Comparison of ENCODE assay signal across 8 cellular contexts in genomic region chr2:202104286-202104870, GRCh38. TPM values are rescaled to one million over a fixed set of nuclear protein-coding genes. Genes with fewer than 3 reads are reported as not detected.
DNase-seq lines count a peak whose midpoint lies in the region; ATAC-seq and TF ChIP-seq lines count a peak whose summit lies in the region.

No MANE protein-coding gene starts in this region.

- DNase-seq in 8988T: peak; percentile 23
- peak; percentile 58 for DNase-seq in GM12865 (ENCODE audit: low read depth)
- peak; percentile 38 for DNase-seq in NCI-H460 (ENCODE audit: extremely low read depth, low read depth)
- DNase-seq in activated naive CD8-positive, alpha-beta T cell treated with anti-CD3 and anti-CD28 coated beads for 36 hours: peak; percentile 56
- peak in 1 of 2 donors; percentile 55 for DNase-seq in left lung
- no peak for DNase-seq in kidney glomerular epithelial cell (lab: John Stamatoyannopoulos, UW)
- DNase-seq in NCI-H345 treated with DMSO at 0.1 percent for 48 hours (lab: John Stamatoyannopoulos, UW; ENCODE audit: unreplicated experiment): no peak
- no peak for DNase-seq in activated T-helper 2 cell treated with anti-CD3 and anti-CD28 coated beads, Interferon-gamma antibody, Interleukin-2, Interleukin-4, amounts not matched to agents 10 μg/mL and 5 μg/mL and 100 μg/mL, durations not matched to agents 14 hours and 24 hours and 36 hours (ENCODE audit: low spot score)

- no peak overlapping the region for H3K27ac ChIP-seq in left lung

- intact Hi-C loops in left lung (cut with DNase I): no loop called here
- intact Hi-C loops in activated T-helper 2 cell treated with anti-CD3 and anti-CD28 coated beads, Interferon-gamma antibody, Interleukin-2, Interleukin-4, amounts not matched to agents 10 μg/mL and 5 μg/mL and 100 μg/mL, durations not matched to agents 14 hours and 24 hours and 36 hours (cut with micrococcal nuclease): loop anchor here (1.0 kb wide), 1 partner anchor 74 kb away; no protein-coding TSS in a partner anchor

- H3K9me3 Mint-ChIP-seq in activated naive CD8-positive, alpha-beta T cell treated with anti-CD3 and anti-CD28 coated beads for 36 hours: no peaks in the 10 kb centered on the region
- no peaks in the 10 kb centered on the region for H3K9me3 Mint-ChIP-seq in activated T-helper 2 cell treated with anti-CD3 and anti-CD28 coated beads, Interferon-gamma antibody, Interleukin-2, Interleukin-4, amounts not matched to agents 10 μg/mL and 5 μg/mL and 100 μg/mL, durations not matched to agents 14 hours and 24 hours and 36 hours

- H3K4me1 ChIP-seq in left lung: no peaks in the 10 kb centered on the region

- no peaks in the 10 kb centered on the region for H3K4me1 Mint-ChIP-seq in activated naive CD8-positive, alpha-beta T cell treated with anti-CD3 and anti-CD28 coated beads for 36 hours
- no peaks in the 10 kb centered on the region for H3K4me1 Mint-ChIP-seq in activated T-helper 2 cell treated with anti-CD3 and anti-CD28 coated beads, Interferon-gamma antibody, Interleukin-2, Interleukin-4, amounts not matched to agents 10 μg/mL and 5 μg/mL and 100 μg/mL, durations not matched to agents 14 hours and 24 hours and 36 hours (ENCODE audit: low read depth)

- H3K36me3 ChIP-seq in left lung: no peaks in the 10 kb centered on the region

- ATAC-seq in left lung: peak; percentile 85

- no peak overlapping the region for H3K27ac Mint-ChIP-seq in activated naive CD8-positive, alpha-beta T cell treated with anti-CD3 and anti-CD28 coated beads for 36 hours
- no peak overlapping the region for H3K27ac Mint-ChIP-seq in activated T-helper 2 cell treated with anti-CD3 and anti-CD28 coated beads, Interferon-gamma antibody, Interleukin-2, Interleukin-4, amounts not matched to agents 10 μg/mL and 5 μg/mL and 100 μg/mL, durations not matched to agents 14 hours and 24 hours and 36 hours

- H3K27me3 Mint-ChIP-seq in activated naive CD8-positive, alpha-beta T cell treated with anti-CD3 and anti-CD28 coated beads for 36 hours: peaks cover 27% of the 10 kb centered on the region
- peaks cover 2% of the 10 kb centered on the region for H3K27me3 Mint-ChIP-seq in activated T-helper 2 cell treated with anti-CD3 and anti-CD28 coated beads, Interferon-gamma antibody, Interleukin-2, Interleukin-4, amounts not matched to agents 10 μg/mL and 5 μg/mL and 100 μg/mL, durations not matched to agents 14 hours and 24 hours and 36 hours (ENCODE audit: low read depth)

- no peaks in the 10 kb centered on the region for H3K36me3 Mint-ChIP-seq in activated naive CD8-positive, alpha-beta T cell treated with anti-CD3 and anti-CD28 coated beads for 36 hours
- no peaks in the 10 kb centered on the region for H3K36me3 Mint-ChIP-seq in activated T-helper 2 cell treated with anti-CD3 and anti-CD28 coated beads, Interferon-gamma antibody, Interleukin-2, Interleukin-4, amounts not matched to agents 10 μg/mL and 5 μg/mL and 100 μg/mL, durations not matched to agents 14 hours and 24 hours and 36 hours (ENCODE audit: low read depth)

- H3K4me3 ChIP-seq in GM12865 (ENCODE audit: low read depth, low read length): no peak overlapping the region
- no peak overlapping the region for H3K4me3 ChIP-seq in left lung

- no peaks in the 10 kb centered on the region for H3K9me3 ChIP-seq in left lung

- no peaks in the 10 kb centered on the region for H3K27me3 ChIP-seq in left lung

- peak; percentile 72 for TF ChIP-seq CTCF in GM12865 (IDR thresholded peaks at IDR 0.05; ENCODE audit: insufficient read depth, low read depth, low read length, missing control alignments)
- TF ChIP-seq CTCF in left lung (IDR thresholded peaks at IDR 0.05): peak; percentile 28 to 34

- H3K4me3 Mint-ChIP-seq in activated naive CD8-positive, alpha-beta T cell treated with anti-CD3 and anti-CD28 coated beads for 36 hours: no peak overlapping the region
- no peak overlapping the region for H3K4me3 Mint-ChIP-seq in activated T-helper 2 cell treated with anti-CD3 and anti-CD28 coated beads, Interferon-gamma antibody, Interleukin-2, Interleukin-4, amounts not matched to agents 10 μg/mL and 5 μg/mL and 100 μg/mL, durations not matched to agents 14 hours and 24 hours and 36 hours (ENCODE audit: low read depth)

RNA-seq across cellular contexts. Expression of gene KIAA2012, which starts 31.3 kb away (rescaled TPM):
- not detected in 2 replicates for total RNA-seq in NCI-H460 (2014; rRNA removed; shearing (Covaris generic))
- polyA plus RNA-seq in NCI-H460 (2014; cell fraction: nucleus; rRNA removed): not detected in 2 replicates
- not detected for total RNA-seq in activated naive CD8-positive, alpha-beta T cell treated with anti-CD3 and anti-CD28 coated beads for 36 hours
- 1 to 10 TPM in 1 of 2 donors, not detected in 1; 1.7 TPM for total RNA-seq in left lung
- not detected in 2 replicates for total RNA-seq in activated T-helper 2 cell treated with anti-CD3 and anti-CD28 coated beads, Interferon-gamma antibody, Interleukin-2, Interleukin-4, amounts not matched to agents 10 μg/mL and 5 μg/mL and 100 μg/mL, durations not matched to agents 14 hours and 24 hours and 36 hours

Comparison
In these comparisons a context has a peak if more than half of its experiments do, and no peak if none do; other contexts are left out.
1. DNase-seq: peak in 8988T (single experiment), GM12865 (single experiment), NCI-H460 (single experiment) and activated naive CD8-positive, alpha-beta T cell treated with anti-CD3 and anti-CD28 coated beads for 36 hours (single experiment); none in kidney glomerular epithelial cell (single experiment), NCI-H345 treated with DMSO at 0.1 percent for 48 hours (single experiment) and activated T-helper 2 cell treated with anti-CD3 and anti-CD28 coated beads, Interferon-gamma antibody, Interleukin-2, Interleukin-4, amounts not matched to agents 10 μg/mL and 5 μg/mL and 100 μg/mL, durations not matched to agents 14 hours and 24 hours and 36 hours (single experiment).